In genomic region chr6:7257521-7258230, GRCh38 we compare ENCODE assay signal across 22 cellular contexts.
"Had no signal": no experiment of that assay in that cellular context is flagged by ENCODE, and none has a peak within 500 bp of the region (broad histone marks: within the 10 kb centered on the region; RNA-seq: fewer than 3 reads in every experiment).

No MANE protein-coding gene starts in this region.

- H3K4me3 Mint-ChIP-seq: activated naive CD4-positive, alpha-beta T cell treated with anti-CD3 and anti-CD28 coated beads for 36 hours; effector memory CD8-positive, alpha-beta T cell; memory B cell; nephron; WTC11 had no signal

- H3K36me3 ChIP-seq: brain microvascular endothelial cell, upper lobe of left lung had no signal

- H3K27me3 ChIP-seq: brain microvascular endothelial cell, dorsolateral prefrontal cortex, upper lobe of left lung had no signal

- H3K27me3 Mint-ChIP-seq: memory B cell had no signal

- H3K4me3 ChIP-seq: dorsolateral prefrontal cortex, upper lobe of left lung had no signal

- H3K9me3 Mint-ChIP-seq: effector memory CD8-positive, alpha-beta T cell; memory B cell; nephron had no signal

- H3K27ac ChIP-seq: brain microvascular endothelial cell, dorsolateral prefrontal cortex, upper lobe of left lung had no signal

- H3K27ac Mint-ChIP-seq: activated naive CD4-positive, alpha-beta T cell treated with anti-CD3 and anti-CD28 coated beads for 36 hours; activated T-helper 2 cell treated with anti-CD3 and anti-CD28 coated beads, Interferon-gamma antibody, Interleukin-2, Interleukin-4, amounts not matched to agents 10 μg/mL and 5 μg/mL and 100 μg/mL, durations not matched to agents 14 hours and 24 hours and 36 hours; effector memory CD8-positive, alpha-beta T cell; memory B cell; progenitor cell of endocrine pancreas; WTC11 had no signal

- DNase-seq: activated naive CD4-positive, alpha-beta T cell treated with anti-CD3 and anti-CD28 coated beads for 36 hours; activated T-cell treated with anti-CD3 and anti-CD28 coated beads, Interleukin-2, amount 50 U/mL, for 1 hour; anterior cingulate cortex; brain microvascular endothelial cell; central memory CD4-positive, alpha-beta T cell; effector memory CD8-positive, alpha-beta T cell; foreskin melanocyte; glutamatergic neuron; hippocampal formation; retina; stimulated activated CD4-positive, alpha-beta T cell treated with anti-CD3 and anti-CD28 coated beads, Interleukin-12 subunit alpha, Interleukin-12 subunit beta, amount 100 ng/mL, for 4 hours; stimulated activated CD4-positive, alpha-beta T cell treated with anti-CD3 and anti-CD28 coated beads, Interleukin-4, amount 100 ng/mL, for 4 hours; stimulated activated naive CD8-positive, alpha-beta T cell treated with anti-CD3 and anti-CD28 coated beads, Interleukin-15, Interleukin-2, amounts not matched to agents 100 U/mL and 50 U/mL, for 24 hours; T-helper 1 cell; upper lobe of left lung had no signal

- H3K36me3 Mint-ChIP-seq: memory B cell had no signal

- ATAC-seq: effector memory CD8-positive, alpha-beta T cell; esophagus mucosa; stimulated activated naive CD8-positive, alpha-beta T cell treated with anti-CD3 and anti-CD28 coated beads, Interleukin-15, Interleukin-2, amounts not matched to agents 100 U/mL and 50 U/mL, for 24 hours; WTC11 had no signal
